8 cellular contexts compared by ENCODE assay signal in genomic region chr10:102451105-102451969, GRCh38. TPM values are rescaled to one million over a fixed set of nuclear protein-coding genes. Genes with fewer than 3 reads are reported as not detected.
DNase-seq lines count a peak whose midpoint lies in the region; ATAC-seq lines count a peak whose summit lies in the region.

TSS of gene C10orf95 (minus strand) at chr10:102451543. CDS start at chr10:102451093, 450 bp downstream.

- peak; percentile 38 for DNase-seq in stimulated activated CD4-positive, alpha-beta T cell treated with anti-CD3 and anti-CD28 coated beads, Interleukin-12 subunit alpha, Interleukin-12 subunit beta, amount 100 ng/mL, for 4 hours
- DNase-seq in stimulated activated CD4-positive, alpha-beta T cell treated with anti-CD3 and anti-CD28 coated beads, Interleukin-15, amount 100 ng/mL, for 24 hours: no peak
- DNase-seq in activated T-helper 1 cell treated with anti-CD3 and anti-CD28 coated beads, Interleukin-12 subunit alpha, Interleukin-12 subunit beta, Interleukin-2, Interleukin-4 antibody, amounts not matched to agents 30 ng/mL and 10 ng/mL and 1 ng/mL, durations not matched to agents 14 hours and 24 hours and 36 hours (ENCODE audit: low spot score): no peak
- DNase-seq in immature natural killer cell: no peak
- no peak for DNase-seq in HCEC 1CT
- DNase-seq in ureter (ENCODE audit: low spot score): no peak

- no peak for ATAC-seq in GM18867 (IDR thresholded peaks at IDR 0.05; ENCODE audit: unreplicated experiment)

- peak within 1 kb of the TSS; percentile 95 for H3K4me3 Mint-ChIP-seq in activated T-helper 1 cell treated with anti-CD3 and anti-CD28 coated beads, Interleukin-12 subunit alpha, Interleukin-12 subunit beta, Interleukin-2, Interleukin-4 antibody, amounts not matched to agents 30 ng/mL and 10 ng/mL and 1 ng/mL, durations not matched to agents 14 hours and 24 hours and 36 hours
- H3K4me3 Mint-ChIP-seq in immature natural killer cell: peak within 1 kb of the TSS; percentile 80 to 97 (median 82)
- peak within 1 kb of the TSS; percentile 92 for H3K4me3 Mint-ChIP-seq in stimulated activated naive CD8-positive, alpha-beta T cell treated with anti-CD3 and anti-CD28 coated beads, Interleukin-15, Interleukin-2, amounts not matched to agents 100 ng/mL and 50 ng/mL, for 24 hours

- intact Hi-C loops in activated T-helper 1 cell treated with anti-CD3 and anti-CD28 coated beads, Interleukin-12 subunit alpha, Interleukin-12 subunit beta, Interleukin-2, Interleukin-4 antibody, amounts not matched to agents 30 ng/mL and 10 ng/mL and 1 ng/mL, durations not matched to agents 14 hours and 24 hours and 36 hours (cut with micrococcal nuclease): no loop called here

- H3K27ac Mint-ChIP-seq in activated T-helper 1 cell treated with anti-CD3 and anti-CD28 coated beads, Interleukin-12 subunit alpha, Interleukin-12 subunit beta, Interleukin-2, Interleukin-4 antibody, amounts not matched to agents 30 ng/mL and 10 ng/mL and 1 ng/mL, durations not matched to agents 14 hours and 24 hours and 36 hours: peak within 1 kb of the TSS; percentile 88
- peak within 1 kb of the TSS; percentile 71 to 89 (median 81) for H3K27ac Mint-ChIP-seq in immature natural killer cell
- peak within 1 kb of the TSS; percentile 92 for H3K27ac Mint-ChIP-seq in stimulated activated naive CD8-positive, alpha-beta T cell treated with anti-CD3 and anti-CD28 coated beads, Interleukin-15, Interleukin-2, amounts not matched to agents 100 ng/mL and 50 ng/mL, for 24 hours

- H3K9me3 Mint-ChIP-seq in activated T-helper 1 cell treated with anti-CD3 and anti-CD28 coated beads, Interleukin-12 subunit alpha, Interleukin-12 subunit beta, Interleukin-2, Interleukin-4 antibody, amounts not matched to agents 30 ng/mL and 10 ng/mL and 1 ng/mL, durations not matched to agents 14 hours and 24 hours and 36 hours: no peaks in the 10 kb centered on the region
- H3K9me3 Mint-ChIP-seq in immature natural killer cell: no peaks in the 10 kb centered on the region
- H3K9me3 Mint-ChIP-seq in stimulated activated naive CD8-positive, alpha-beta T cell treated with anti-CD3 and anti-CD28 coated beads, Interleukin-15, Interleukin-2, amounts not matched to agents 100 ng/mL and 50 ng/mL, for 24 hours: no peaks in the 10 kb centered on the region

- H3K27me3 Mint-ChIP-seq in activated T-helper 1 cell treated with anti-CD3 and anti-CD28 coated beads, Interleukin-12 subunit alpha, Interleukin-12 subunit beta, Interleukin-2, Interleukin-4 antibody, amounts not matched to agents 30 ng/mL and 10 ng/mL and 1 ng/mL, durations not matched to agents 14 hours and 24 hours and 36 hours (ENCODE audit: insufficient read depth): no peaks in the 10 kb centered on the region
- H3K27me3 Mint-ChIP-seq in immature natural killer cell (ENCODE audit: low read depth in 3 of 3): peaks cover 0 to 7% (median 3%) of the 10 kb centered on the region in 3 donors
- H3K27me3 Mint-ChIP-seq in stimulated activated naive CD8-positive, alpha-beta T cell treated with anti-CD3 and anti-CD28 coated beads, Interleukin-15, Interleukin-2, amounts not matched to agents 100 ng/mL and 50 ng/mL, for 24 hours: no peaks in the 10 kb centered on the region

- peaks cover 21% of the 10 kb centered on the region for H3K36me3 Mint-ChIP-seq in activated T-helper 1 cell treated with anti-CD3 and anti-CD28 coated beads, Interleukin-12 subunit alpha, Interleukin-12 subunit beta, Interleukin-2, Interleukin-4 antibody, amounts not matched to agents 30 ng/mL and 10 ng/mL and 1 ng/mL, durations not matched to agents 14 hours and 24 hours and 36 hours (ENCODE audit: low read depth)
- no peaks in the 10 kb centered on the region for H3K36me3 Mint-ChIP-seq in immature natural killer cell
- peaks cover 30% of the 10 kb centered on the region for H3K36me3 Mint-ChIP-seq in stimulated activated naive CD8-positive, alpha-beta T cell treated with anti-CD3 and anti-CD28 coated beads, Interleukin-15, Interleukin-2, amounts not matched to agents 100 ng/mL and 50 ng/mL, for 24 hours (ENCODE audit: low read depth)

- H3K4me1 Mint-ChIP-seq in activated T-helper 1 cell treated with anti-CD3 and anti-CD28 coated beads, Interleukin-12 subunit alpha, Interleukin-12 subunit beta, Interleukin-2, Interleukin-4 antibody, amounts not matched to agents 30 ng/mL and 10 ng/mL and 1 ng/mL, durations not matched to agents 14 hours and 24 hours and 36 hours (ENCODE audit: low read depth): peaks cover 33% of the 10 kb centered on the region
- H3K4me1 Mint-ChIP-seq in immature natural killer cell: peaks cover 21 to 26% of the 10 kb centered on the region in 2 donors
- peaks cover 46% of the 10 kb centered on the region for H3K4me1 Mint-ChIP-seq in stimulated activated naive CD8-positive, alpha-beta T cell treated with anti-CD3 and anti-CD28 coated beads, Interleukin-15, Interleukin-2, amounts not matched to agents 100 ng/mL and 50 ng/mL, for 24 hours (ENCODE audit: low read depth)

RNA-seq across cellular contexts. Expression of gene C10orf95, which starts in this region (rescaled TPM):
- 0.29 and 0.37 TPM in 2 replicates for total RNA-seq in activated T-helper 1 cell treated with anti-CD3 and anti-CD28 coated beads, Interleukin-12 subunit alpha, Interleukin-12 subunit beta, Interleukin-2, Interleukin-4 antibody, amounts not matched to agents 30 ng/mL and 10 ng/mL and 1 ng/mL, durations not matched to agents 14 hours and 24 hours and 36 hours
- under 1 TPM; 0.32 to 0.67 (median 0.59) TPM for polyA plus RNA-seq in immature natural killer cell
- total RNA-seq in ureter: 1.5 TPM
